Comparison of ENCODE assay signal across 11 cellular contexts in the genomic region with DNA sequence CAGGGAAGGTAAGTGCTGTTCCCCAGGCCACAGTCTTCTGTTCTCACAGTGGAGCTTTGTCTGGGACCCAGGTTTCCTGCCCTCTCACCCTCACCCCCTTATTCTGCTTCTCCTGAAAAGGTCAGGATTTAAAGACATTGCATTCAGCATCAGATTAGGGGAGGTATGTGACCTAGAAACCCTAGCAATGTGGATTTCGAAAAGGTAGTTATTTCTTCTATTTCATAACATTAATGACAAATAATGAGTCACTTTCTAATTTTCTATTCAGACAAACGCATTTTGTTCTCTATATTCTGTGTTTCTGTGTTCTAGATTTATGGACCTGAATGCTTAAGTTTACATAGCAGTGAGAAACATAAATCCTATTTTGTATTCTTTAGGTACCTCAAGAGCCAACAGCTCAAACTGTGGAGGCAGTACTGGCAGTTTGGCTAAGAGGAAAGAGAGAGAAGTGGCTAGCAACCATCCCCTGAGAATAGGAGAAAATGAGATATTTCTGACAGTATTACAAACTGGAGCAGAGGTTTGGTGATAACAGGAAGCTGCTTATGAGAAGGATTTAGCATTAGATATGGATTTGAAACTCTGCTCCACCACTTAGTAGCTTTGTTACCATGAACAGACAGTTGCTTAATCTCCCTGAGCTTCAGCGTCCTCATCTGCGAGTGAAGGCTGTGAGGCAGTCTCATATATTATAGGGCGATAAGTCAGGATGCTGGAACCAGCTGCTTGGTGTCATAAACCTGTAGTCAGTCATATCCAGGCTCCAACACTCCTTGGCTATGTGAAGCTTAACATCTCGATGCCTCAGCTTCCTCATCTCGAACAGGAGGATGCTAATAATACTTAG. TPM values are rescaled to one million over a fixed set of nuclear protein-coding genes. Genes with fewer than 3 reads are reported as not detected.
DNase-seq lines count a peak whose midpoint lies in the region; ATAC-seq and TF ChIP-seq lines count a peak whose summit lies in the region.
"Had no signal": no experiment of that assay in that cellular context is flagged by ENCODE, and none has a peak within 500 bp of the region (broad histone marks: within the 10 kb centered on the region; RNA-seq: fewer than 3 reads in every experiment).

No MANE protein-coding gene starts in this region.

- H3K4me3 Mint-ChIP-seq in endodermal cell: no peak overlapping the region

- H3K27me3 Mint-ChIP-seq in endodermal cell (ENCODE audit: insufficient read depth): peaks cover 14% of the 10 kb centered on the region

- H3K9me3 ChIP-seq in BLaER1 (peaks cover 6% of the 10 kb centered on the region), endodermal cell (ENCODE audit: control insufficient read depth, low read length) (no peaks in the 10 kb centered on the region)
- H3K9me3 ChIP-seq: BE2C, right lobe of liver had no signal

- H3K36me3 Mint-ChIP-seq in endodermal cell (ENCODE audit: low read depth): no peaks in the 10 kb centered on the region

- H3K27ac Mint-ChIP-seq in endodermal cell: no peak overlapping the region

- ATAC-seq in stimulated activated naive CD8-positive, alpha-beta T cell treated with anti-CD3 and anti-CD28 coated beads, Interleukin-15, Interleukin-2, amounts not matched to agents 100 U/mL and 50 U/mL, for 24 hours: no peak

- no peak for TF ChIP-seq CTCF in endodermal cell (conservative IDR thresholded peaks at IDR 0.05)

- 78 to 87% methylated on average over 5 to 6 of the region's 7 CpGs for WGBS in endodermal cell (ENCODE audit: insufficient coverage in 1 of 2, insufficient read length in 1 of 2), 2 experiments

- peaks cover 42% of the 10 kb centered on the region for H4K20me1 ChIP-seq in BLaER1

- peaks cover 35% of the 10 kb centered on the region for H3K4me1 ChIP-seq in BLaER1
- peaks cover 22% of the 10 kb centered on the region for H3K4me1 ChIP-seq in endodermal cell (ENCODE audit: control insufficient read depth, insufficient read depth, low read length)
- H3K4me1 ChIP-seq: BE2C had no signal

- in situ Hi-C loops in G401 (cut with HindIII; ENCODE audit: low sequenced_read_pairs): no loop called here

- peak; percentile 67 for DNase-seq in NCI-H524 treated with DMSO at 0.1 percent for 48 hours (lab: John Stamatoyannopoulos, UW)
- no peak for DNase-seq in endodermal cell
- peak; percentile 1 for DNase-seq in midbrain (lab: John Stamatoyannopoulos, UW)
- no peak for DNase-seq in NCI-H2081 (lab: John Stamatoyannopoulos, UW)
- no peak for DNase-seq in HK-2 (ENCODE audit: unreplicated experiment)
- no peak for DNase-seq in G401 (ENCODE audit: low spot score)
- no peak for DNase-seq in stimulated activated naive CD8-positive, alpha-beta T cell treated with anti-CD3 and anti-CD28 coated beads, Interleukin-15, Interleukin-2, amounts not matched to agents 100 U/mL and 50 U/mL, for 24 hours
- DNase-seq: BE2C, kidney, right lobe of liver had no signal

- H3K27me3 ChIP-seq in BLaER1 (no peaks in the 10 kb centered on the region), endodermal cell (ENCODE audit: control insufficient read depth, insufficient read depth, low read length, poor library complexity, severe bottlenecking) (no peaks in the 10 kb centered on the region)
- H3K27me3 ChIP-seq: BE2C, right lobe of liver had no signal

- peaks cover 40% of the 10 kb centered on the region for H3K4me1 Mint-ChIP-seq in endodermal cell

- H3K4me2 ChIP-seq in BLaER1: peak overlapping the region; percentile 25

- H3K36me3 ChIP-seq in BLaER1 (peaks cover 25% of the 10 kb centered on the region), endodermal cell (ENCODE audit: control insufficient read depth, insufficient read depth, low read length) (no peaks in the 10 kb centered on the region)
- H3K36me3 ChIP-seq: BE2C, right lobe of liver had no signal

- peak overlapping the region; percentile 36; the same call in 1 of the 2 replicates for H3K27ac ChIP-seq in BLaER1
- H3K27ac ChIP-seq in endodermal cell (ENCODE audit: low read depth, low read length): peak overlapping the region; percentile 40
- H3K27ac ChIP-seq: right lobe of liver had no signal

- no peaks in the 10 kb centered on the region for H3K9me3 Mint-ChIP-seq in endodermal cell

- no peak overlapping the region for H3K4me3 ChIP-seq in BLaER1
- H3K4me3 ChIP-seq in endodermal cell (ENCODE audit: low read length): no peak overlapping the region
- H3K4me3 ChIP-seq: right lobe of liver had no signal

- H3K9ac ChIP-seq in BLaER1 (no peak overlapping the region), endodermal cell (ENCODE audit: extremely low read depth, low read length, poor library complexity, severe bottlenecking) (no peak overlapping the region)

RNA-seq across cellular contexts. Expression of gene CDK14, which starts 28.2 kb away (rescaled TPM):
- 10 to 100 TPM in 1 of 2 donors, 1 to 10 TPM in 1; 8.7 to 13.4 TPM for total RNA-seq in endodermal cell
- 27.6 TPM for polyA plus RNA-seq in endodermal cell (2013, experiment 1 of 2)
- polyA plus RNA-seq in endodermal cell (2013, experiment 2 of 2): 31.1 TPM
- not detected in 2 replicates for total RNA-seq in G401 (2014; rRNA removed; shearing (Covaris generic))

Comparison
In these comparisons a context has a peak if more than half of its experiments do, and no peak if none do; other contexts are left out.
1. DNase-seq: peak in NCI-H524 treated with DMSO at 0.1 percent for 48 hours (single experiment) and midbrain (single experiment); none in endodermal cell (single experiment), NCI-H2081 (0 of 2), HK-2 (single experiment), G401 (single experiment) and stimulated activated naive CD8-positive, alpha-beta T cell treated with anti-CD3 and anti-CD28 coated beads, Interleukin-15, Interleukin-2, amounts not matched to agents 100 U/mL and 50 U/mL, for 24 hours (single experiment).